In genomic region chr4:3368334-3368733, GRCh38 we compare ENCODE assay signal across 12 cellular contexts.
"Had no signal": no experiment of that assay in that cellular context is flagged by ENCODE, and none has a peak within 500 bp of the region (broad histone marks: within the 10 kb centered on the region; RNA-seq: fewer than 3 reads in every experiment).

No MANE protein-coding gene starts in this region.

- H3K9me3 Mint-ChIP-seq: activated T-helper 1 cell treated with anti-CD3 and anti-CD28 coated beads, Interleukin-12 subunit alpha, Interleukin-12 subunit beta, Interleukin-2, Interleukin-4 antibody, amounts not matched to agents 30 ng/mL and 10 ng/mL and 1 ng/mL, durations not matched to agents 14 hours and 24 hours and 36 hours; mesothelial cell of epicardium; type B pancreatic cell had no signal

- H3K27ac ChIP-seq: adrenal gland, neutrophil, WERI-Rb-1 had no signal

- H3K27me3 Mint-ChIP-seq: type B pancreatic cell had no signal

- ATAC-seq: esophagus mucosa had no signal

- H3K4me3 ChIP-seq: adrenal gland had no signal

- H3K4me3 Mint-ChIP-seq: activated T-helper 1 cell treated with anti-CD3 and anti-CD28 coated beads, Interleukin-12 subunit alpha, Interleukin-12 subunit beta, Interleukin-2, Interleukin-4 antibody, amounts not matched to agents 30 ng/mL and 10 ng/mL and 1 ng/mL, durations not matched to agents 14 hours and 24 hours and 36 hours; mesothelial cell of epicardium; type B pancreatic cell had no signal

- H3K27ac Mint-ChIP-seq: activated T-helper 1 cell treated with anti-CD3 and anti-CD28 coated beads, Interleukin-12 subunit alpha, Interleukin-12 subunit beta, Interleukin-2, Interleukin-4 antibody, amounts not matched to agents 30 ng/mL and 10 ng/mL and 1 ng/mL, durations not matched to agents 14 hours and 24 hours and 36 hours; mesothelial cell of epicardium; type B pancreatic cell had no signal

- H3K36me3 ChIP-seq: adrenal gland, neutrophil, WERI-Rb-1 had no signal

- H3K9me3 ChIP-seq: adrenal gland, neutrophil had no signal

- DNase-seq: activated naive CD4-positive, alpha-beta T cell treated with Interleukin-2 at 50 U/mL for 16 hours; dermis blood vessel endothelial cell; glutamatergic neuron; small intestine; T1000; WERI-Rb-1 had no signal

- FAIRE-seq: small intestine had no signal

- H3K36me3 Mint-ChIP-seq: mesothelial cell of epicardium, type B pancreatic cell had no signal

- H3K27me3 ChIP-seq: adrenal gland had no signal
